17 cellular contexts compared by ENCODE assay signal in genomic region chr1:30855686-30856259, GRCh38. TPM values are rescaled to one million over a fixed set of nuclear protein-coding genes. Genes with fewer than 3 reads are reported as not detected.
"Had no signal": no experiment of that assay in that cellular context is flagged by ENCODE, and none has a peak within 500 bp of the region (broad histone marks: within the 10 kb centered on the region; RNA-seq: fewer than 3 reads in every experiment).

No MANE protein-coding gene starts in this region.

- H3K36me3 Mint-ChIP-seq: activated CD8-positive, alpha-beta memory T cell treated with anti-CD3 and anti-CD28 coated beads, Interleukin-2, amount 10 ng/mL, durations not matched to agents 7 days and 5 days; activated naive CD8-positive, alpha-beta T cell treated with anti-CD3 and anti-CD28 coated beads for 36 hours had no signal

- H3K9me3 Mint-ChIP-seq: activated CD4-positive, alpha-beta memory T cell treated with anti-CD3 and anti-CD28 coated beads, Interleukin-2, amount 10 ng/mL, durations not matched to agents 7 days and 5 days; activated naive CD8-positive, alpha-beta T cell treated with anti-CD3 and anti-CD28 coated beads for 36 hours; activated T-helper 17 cell treated with anti-CD3 and anti-CD28 coated beads, Interleukin-2, amount 50 U/mL, for 72 hours; neural crest cell had no signal

- H3K27me3 ChIP-seq: dorsolateral prefrontal cortex, tibial nerve had no signal

- H3K4me3 Mint-ChIP-seq: activated CD4-positive, alpha-beta memory T cell treated with anti-CD3 and anti-CD28 coated beads, Interleukin-2, amount 10 ng/mL, durations not matched to agents 7 days and 5 days; activated CD8-positive, alpha-beta memory T cell treated with anti-CD3 and anti-CD28 coated beads, Interleukin-2, amount 10 ng/mL, durations not matched to agents 7 days and 5 days; activated naive CD8-positive, alpha-beta T cell treated with anti-CD3 and anti-CD28 coated beads for 36 hours; activated T-helper 17 cell treated with anti-CD3 and anti-CD28 coated beads, Interleukin-2, amount 50 U/mL, for 72 hours; neural crest cell had no signal

- H3K27ac ChIP-seq: dorsolateral prefrontal cortex, skin epidermis had no signal

- H3K27ac Mint-ChIP-seq: activated CD4-positive, alpha-beta memory T cell treated with anti-CD3 and anti-CD28 coated beads, Interleukin-2, amount 10 ng/mL, durations not matched to agents 7 days and 5 days; activated CD8-positive, alpha-beta memory T cell treated with anti-CD3 and anti-CD28 coated beads, Interleukin-2, amount 10 ng/mL, durations not matched to agents 7 days and 5 days; activated naive CD8-positive, alpha-beta T cell treated with anti-CD3 and anti-CD28 coated beads for 36 hours; activated T-helper 17 cell treated with anti-CD3 and anti-CD28 coated beads, Interleukin-2, amount 50 U/mL, for 72 hours had no signal

- H3K9me3 ChIP-seq: tibial nerve had no signal

- FAIRE-seq: urothelium cell line had no signal

- ATAC-seq: activated CD8-positive, alpha-beta memory T cell treated with anti-CD3 and anti-CD28 coated beads, Interleukin-2, amount 10 ng/mL, durations not matched to agents 7 days and 5 days; activated T-helper 17 cell treated with anti-CD3 and anti-CD28 coated beads, Interleukin-2, amount 50 U/mL, for 72 hours; stimulated activated naive CD8-positive, alpha-beta T cell treated with anti-CD3 and anti-CD28 coated beads, Interleukin-15, Interleukin-2, amounts not matched to agents 100 U/mL and 50 U/mL, for 24 hours had no signal

- H3K36me3 ChIP-seq: tibial nerve had no signal

- DNase-seq: activated CD4-positive, alpha-beta memory T cell treated with anti-CD3 and anti-CD28 coated beads, Interleukin-2, amount 10 ng/mL, durations not matched to agents 7 days and 5 days; activated CD4-positive, alpha-beta T cell treated with anti-CD3 and anti-CD28 coated beads for 48 hours; activated CD4-positive, CD25-positive, alpha-beta regulatory T cell; activated CD8-positive, alpha-beta memory T cell treated with anti-CD3 and anti-CD28 coated beads, Interleukin-2, amount 10 ng/mL, durations not matched to agents 7 days and 5 days; activated naive CD4-positive, alpha-beta T cell; activated naive CD8-positive, alpha-beta T cell treated with anti-CD3 and anti-CD28 coated beads for 36 hours; activated T-cell treated with anti-CD3 and anti-CD28 coated beads, Interleukin-2, amount 50 U/mL, for 1 hour; amniotic stem cell; islet precursor cell; mammary epithelial cell; stimulated activated naive CD8-positive, alpha-beta T cell treated with anti-CD3 and anti-CD28 coated beads, Interleukin-15, Interleukin-2, amounts not matched to agents 100 U/mL and 50 U/mL, for 24 hours had no signal

- H3K4me1 Mint-ChIP-seq: activated CD4-positive, alpha-beta memory T cell treated with anti-CD3 and anti-CD28 coated beads, Interleukin-2, amount 10 ng/mL, durations not matched to agents 7 days and 5 days; activated T-helper 17 cell treated with anti-CD3 and anti-CD28 coated beads, Interleukin-2, amount 50 U/mL, for 72 hours had no signal

- H3K4me3 ChIP-seq: dorsolateral prefrontal cortex, skin epidermis, tibial nerve had no signal

RNA-seq across cellular contexts. Expression of gene SDC3, which starts 52.8 kb away (rescaled TPM):
- total RNA-seq: activated CD4-positive, alpha-beta memory T cell treated with anti-CD3 and anti-CD28 coated beads, Interleukin-2, amount 10 ng/mL, durations not matched to agents 7 days and 5 days; activated CD8-positive, alpha-beta memory T cell treated with anti-CD3 and anti-CD28 coated beads, Interleukin-2, amount 10 ng/mL, durations not matched to agents 7 days and 5 days had no signal
